In genomic region chr3:113136071-113136470, GRCh38 we compare ENCODE assay signal across 9 cellular contexts.
DNase-seq lines count a peak whose midpoint lies in the region; ATAC-seq and TF ChIP-seq lines count a peak whose summit lies in the region.
"Had no signal": no experiment of that assay in that cellular context is flagged by ENCODE, and none has a peak within 500 bp of the region (broad histone marks: within the 10 kb centered on the region; RNA-seq: fewer than 3 reads in every experiment).

No MANE protein-coding gene starts in this region.

- TF ChIP-seq POLR2A in erythroblast (IDR thresholded peaks at IDR 0.05; ENCODE audit: low read length) (no peak), gastrocnemius medialis (IDR thresholded peaks at IDR 0.05) (no peak)

- no peak overlapping the region for H2BK120ac ChIP-seq in neuronal stem cell (ENCODE audit: low read depth, low read length)

- no peaks in the 10 kb centered on the region for H3K9me3 ChIP-seq in gastrocnemius medialis
- peaks cover 1 to 16% of the 10 kb centered on the region in 2 donors for H3K9me3 ChIP-seq in neuronal stem cell (replicated peaks in 1 of 2; ENCODE audit: control insufficient read depth in 2 of 2, insufficient read depth in 1 of 2, low read depth in 1 of 2, low read length in 2 of 2)
- H3K9me3 ChIP-seq: BLaER1 had no signal

- H3K36me3 ChIP-seq in gastrocnemius medialis: no peaks in the 10 kb centered on the region
- H3K36me3 ChIP-seq in neuronal stem cell (replicated peaks in 1 of 2; ENCODE audit: control insufficient read depth in 2 of 2, insufficient read depth in 2 of 2, low read length in 2 of 2): no peaks in the 10 kb centered on the region
- H3K36me3 ChIP-seq: BLaER1 had no signal

- no peak overlapping the region for H3K23ac ChIP-seq in neuronal stem cell (ENCODE audit: low read depth, low read length, poor library complexity)

- no peak overlapping the region for H3K4me2 ChIP-seq in neuronal stem cell (ENCODE audit: insufficient read depth, low read length, poor library complexity, severe bottlenecking)
- H3K4me2 ChIP-seq: BLaER1 had no signal

- DNase-seq in NCI-H1417 (lab: John Stamatoyannopoulos, UW) (peak in 2 of 3 experiments; percentile 12 to 46), NCI-H1417 treated with DMSO at 0.1 percent for 48 hours (lab: John Stamatoyannopoulos, UW) (no peak), NCI-H2171 treated with DMSO at 0.1 percent for 48 hours (lab: John Stamatoyannopoulos, UW) (peak; percentile 49), erythroblast (lab: John Stamatoyannopoulos, UW) (peak; percentile 13 to 34), gastrocnemius medialis (no peak), neuronal stem cell (ENCODE audit: low spot score) (no peak)
- DNase-seq in activated T-cell treated with anti-CD3 and anti-CD28 coated beads, Interleukin-2, amount 50 U/mL, for 48 hours: no peak

- intact Hi-C loops in gastrocnemius medialis (cut with DNase I; ENCODE audit: low total_unique reads): loop anchor here (1.0 to 5.0 kb wide), 2 partner anchors 84 to 152 kb away; no protein-coding TSS in a partner anchor

- no peak for ATAC-seq in gastrocnemius medialis
- no peak for ATAC-seq in GM21447 (IDR thresholded peaks at IDR 0.05; ENCODE audit: unreplicated experiment)

- H3K4ac ChIP-seq in neuronal stem cell (ENCODE audit: low read length): no peak overlapping the region

- no peak overlapping the region for H3K9ac ChIP-seq in neuronal stem cell (ENCODE audit: low read depth, low read length, poor library complexity)
- H3K9ac ChIP-seq: BLaER1 had no signal

- H2AK5ac ChIP-seq in neuronal stem cell (ENCODE audit: low read depth, low read length): no peak overlapping the region

- H4K91ac ChIP-seq in neuronal stem cell (ENCODE audit: low read depth, low read length, poor library complexity): no peak overlapping the region

- no peak overlapping the region for H2BK5ac ChIP-seq in neuronal stem cell (ENCODE audit: low read length)

- H4K8ac ChIP-seq in neuronal stem cell (ENCODE audit: low read depth, low read length): no peak overlapping the region

- no peak overlapping the region for H3K14ac ChIP-seq in neuronal stem cell (ENCODE audit: low read length)

- no peak overlapping the region for H3K27ac ChIP-seq in gastrocnemius medialis
- no peak overlapping the region for H3K27ac ChIP-seq in neuronal stem cell (replicated peaks; ENCODE audit: low read length)
- H3K27ac ChIP-seq: BLaER1 had no signal

- H3K4me1 ChIP-seq in gastrocnemius medialis: no peaks in the 10 kb centered on the region
- peaks cover 2 to 7% of the 10 kb centered on the region in 2 donors for H3K4me1 ChIP-seq in neuronal stem cell (ENCODE audit: control insufficient read depth in 2 of 2, insufficient read depth in 1 of 2, low read depth in 1 of 2, low read length in 2 of 2)
- H3K4me1 ChIP-seq: BLaER1 had no signal

- H2BK12ac ChIP-seq in neuronal stem cell (ENCODE audit: low read length): no peak overlapping the region

- no peak overlapping the region for H2AFZ ChIP-seq in neuronal stem cell (ENCODE audit: low read length)

- in situ Hi-C loops in gastrocnemius medialis (cut with MboI; ENCODE audit: low sequenced_read_pairs in 4 of 4): loop anchor here (5.0 to 10.0 kb wide), 4 partner anchors 81 to 156 kb away; no protein-coding TSS in a partner anchor

- H3K18ac ChIP-seq in neuronal stem cell (ENCODE audit: low read length): no peak overlapping the region

- H3K79me1 ChIP-seq in neuronal stem cell (ENCODE audit: low read depth, low read length): no peaks in the 10 kb centered on the region

- no CpG with 5 or more reads among the region's 6 CpGs for WGBS in neuronal stem cell (ENCODE audit: extremely low coverage in 2 of 2, insufficient read length in 2 of 2, insufficient replicate concordance in 1 of 2), 2 donors

- H3K27me3 ChIP-seq in gastrocnemius medialis (no peaks in the 10 kb centered on the region), neuronal stem cell (ENCODE audit: control insufficient read depth in 3 of 3, insufficient read depth in 3 of 3, low read depth in 1 of 3, low read length in 3 of 3) (no peaks in the 10 kb centered on the region)
- H3K27me3 ChIP-seq: BLaER1 had no signal

- H3K4me3 ChIP-seq in gastrocnemius medialis: no peak overlapping the region
- H3K4me3 ChIP-seq in neuronal stem cell (ENCODE audit: low read length in 2 of 2): no peak overlapping the region
- H3K4me3 ChIP-seq: BLaER1 had no signal

- TF ChIP-seq CTCF in gastrocnemius medialis (IDR thresholded peaks at IDR 0.05 in 4 of 5, conservative IDR thresholded peaks at IDR 0.05 in 1 of 5): peak; percentile 25 to 50 (median 39)

- no peak overlapping the region for H2BK15ac ChIP-seq in neuronal stem cell (ENCODE audit: low read length)

Comparison
In these comparisons a context has a peak if more than half of its experiments do, and no peak if none do; other contexts are left out.
1. DNase-seq: peak in NCI-H1417 (2 of 3), NCI-H2171 treated with DMSO at 0.1 percent for 48 hours (single experiment) and erythroblast (2 of 2); none in NCI-H1417 treated with DMSO at 0.1 percent for 48 hours (single experiment), gastrocnemius medialis (0 of 2), activated T-cell treated with anti-CD3 and anti-CD28 coated beads, Interleukin-2, amount 50 U/mL, for 48 hours (0 of 2) and neuronal stem cell (single experiment).